Comparison of ENCODE assay signal across 16 cellular contexts in the genomic region with DNA sequence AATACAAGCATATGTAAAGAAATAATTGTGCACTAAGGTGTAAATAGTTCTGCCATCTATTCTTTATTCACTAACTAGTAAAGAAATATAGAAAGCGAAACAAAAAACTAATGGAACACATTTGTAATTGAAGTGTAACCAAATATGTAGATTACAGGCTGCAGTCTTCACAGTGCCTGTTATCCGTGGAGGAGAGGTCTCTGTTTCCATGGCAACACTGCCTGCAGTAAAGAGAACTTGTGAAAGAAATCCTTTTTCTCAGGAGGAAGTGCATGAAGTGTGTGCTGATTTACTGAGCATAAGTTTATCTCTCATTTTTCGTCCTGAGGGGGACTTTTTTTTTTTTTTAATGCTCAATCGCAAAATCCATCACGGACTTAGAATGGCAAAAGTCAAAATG.
DNase-seq lines count a peak whose midpoint lies in the region; ATAC-seq and TF ChIP-seq lines count a peak whose summit lies in the region.
"Had no signal": no experiment of that assay in that cellular context is flagged by ENCODE, and none has a peak within 500 bp of the region (broad histone marks: within the 10 kb centered on the region; RNA-seq: fewer than 3 reads in every experiment).

No MANE protein-coding gene starts in this region.

- no peaks in the 10 kb centered on the region for H3K27me3 Mint-ChIP-seq in activated naive CD8-positive, alpha-beta T cell treated with anti-CD3 and anti-CD28 coated beads, Interleukin-2, amount 50 U/mL, for 24 hours
- H3K27me3 Mint-ChIP-seq in nephron progenitor cell (ENCODE audit: low read depth, poor library complexity), result peaks cover 13% of the 10 kb centered on the region

- no peaks in the 10 kb centered on the region for H3K27me3 ChIP-seq in gastrocnemius medialis
- H3K27me3 ChIP-seq: upper lobe of right lung had no signal

- peaks cover 58% of the 10 kb centered on the region for H3K36me3 Mint-ChIP-seq in activated naive CD8-positive, alpha-beta T cell treated with anti-CD3 and anti-CD28 coated beads, Interleukin-2, amount 50 U/mL, for 24 hours (ENCODE audit: low read depth)
- H3K36me3 Mint-ChIP-seq in nephron progenitor cell (ENCODE audit: low read depth), result no peaks in the 10 kb centered on the region

- ATAC-seq in HG03135 (IDR thresholded peaks at IDR 0.05; ENCODE audit: unreplicated experiment), result peak; percentile 56
- ATAC-seq in activated naive CD8-positive, alpha-beta T cell treated with anti-CD3 and anti-CD28 coated beads, Interleukin-2, amount 50 U/mL, for 24 hours, result peak; percentile 76
- ATAC-seq in gastrocnemius medialis, result no peak
- ATAC-seq in HG02885 (IDR thresholded peaks at IDR 0.05; ENCODE audit: poor library complexity, unreplicated experiment), result no peak
- ATAC-seq: Right ventricle myocardium inferior, upper lobe of right lung had no signal

- H3K4me1 ChIP-seq in gastrocnemius medialis, result no peaks in the 10 kb centered on the region
- H3K4me1 ChIP-seq: upper lobe of right lung had no signal

- peaks cover 39% of the 10 kb centered on the region for H3K4me1 Mint-ChIP-seq in activated naive CD8-positive, alpha-beta T cell treated with anti-CD3 and anti-CD28 coated beads, Interleukin-2, amount 50 U/mL, for 24 hours
- H3K4me1 Mint-ChIP-seq in nephron progenitor cell, result peaks cover 10% of the 10 kb centered on the region
- H3K4me1 Mint-ChIP-seq: nephron had no signal

- intact Hi-C loops in gastrocnemius medialis (cut with DNase I; ENCODE audit: low total_unique reads), result no loop called here

- H3K4me3 Mint-ChIP-seq in activated naive CD8-positive, alpha-beta T cell treated with anti-CD3 and anti-CD28 coated beads, Interleukin-2, amount 50 U/mL, for 24 hours, result no peak overlapping the region
- no peak overlapping the region for H3K4me3 Mint-ChIP-seq in nephron progenitor cell
- H3K4me3 Mint-ChIP-seq: nephron had no signal

- no peaks in the 10 kb centered on the region for H3K36me3 ChIP-seq in gastrocnemius medialis

- H3K9me3 Mint-ChIP-seq in activated naive CD8-positive, alpha-beta T cell treated with anti-CD3 and anti-CD28 coated beads, Interleukin-2, amount 50 U/mL, for 24 hours, result no peaks in the 10 kb centered on the region
- no peaks in the 10 kb centered on the region for H3K9me3 Mint-ChIP-seq in nephron progenitor cell
- H3K9me3 Mint-ChIP-seq: nephron had no signal

- H3K27ac Mint-ChIP-seq in activated naive CD8-positive, alpha-beta T cell treated with anti-CD3 and anti-CD28 coated beads, Interleukin-2, amount 50 U/mL, for 24 hours, result peak overlapping the region; percentile 78
- no peak overlapping the region for H3K27ac Mint-ChIP-seq in nephron progenitor cell
- H3K27ac Mint-ChIP-seq: nephron had no signal

- no peak for TF ChIP-seq POLR2A in gastrocnemius medialis (IDR thresholded peaks at IDR 0.05)

- DNase-seq in stimulated activated CD4-positive, alpha-beta T cell treated with anti-CD3 and anti-CD28 coated beads, Interleukin-15, amount 100 ng/mL, for 24 hours, result peak; percentile 18
- no peak for DNase-seq in stimulated activated CD4-positive, alpha-beta T cell treated with anti-CD3 and anti-CD28 coated beads, Interleukin-2, amount 100 ng/mL, for 48 hours
- no peak for DNase-seq in activated naive CD8-positive, alpha-beta T cell treated with anti-CD3 and anti-CD28 coated beads, Interleukin-2, amount 50 U/mL, for 24 hours
- DNase-seq in gastrocnemius medialis, result no peak
- DNase-seq in nephron progenitor cell, result no peak
- DNase-seq in activated gamma-delta T cell treated with Interleukin-2 at 50 U/mL for 16 hours, result no peak
- DNase-seq: activated CD8-positive, alpha-beta memory T cell treated with anti-CD3 and anti-CD28 coated beads, Interleukin-2, amount 50 U/mL, for 48 hours; Calu3; hippocampal formation; MM.1S; stimulated activated CD4-positive, alpha-beta T cell treated with anti-CD3 and anti-CD28 coated beads, Interleukin-4, amount 100 ng/mL, for 24 hours; upper lobe of right lung had no signal

- no peaks in the 10 kb centered on the region for H3K9me3 ChIP-seq in gastrocnemius medialis
- H3K9me3 ChIP-seq: upper lobe of right lung had no signal

- H3K4me3 ChIP-seq in gastrocnemius medialis, result no peak overlapping the region
- H3K4me3 ChIP-seq: upper lobe of right lung had no signal

- no peak for TF ChIP-seq CTCF in gastrocnemius medialis (IDR thresholded peaks at IDR 0.05 in 4 of 5, conservative IDR thresholded peaks at IDR 0.05 in 1 of 5)
- TF ChIP-seq CTCF in nephron progenitor cell (IDR thresholded peaks at IDR 0.05), result no peak

- in situ Hi-C loops in gastrocnemius medialis (cut with MboI; ENCODE audit: low sequenced_read_pairs in 4 of 4), result no loop called here

- H3K27ac ChIP-seq in gastrocnemius medialis, result no peak overlapping the region
- H3K27ac ChIP-seq: upper lobe of right lung had no signal

Comparison
In these comparisons a context has a peak if more than half of its experiments do, and no peak if none do; other contexts are left out.
1. ATAC-seq: peak in HG03135 (single experiment) and activated naive CD8-positive, alpha-beta T cell treated with anti-CD3 and anti-CD28 coated beads, Interleukin-2, amount 50 U/mL, for 24 hours (single experiment); none in gastrocnemius medialis (0 of 2) and HG02885 (single experiment).